Comparison of ENCODE assay signal across 22 cellular contexts in the genomic region with DNA sequence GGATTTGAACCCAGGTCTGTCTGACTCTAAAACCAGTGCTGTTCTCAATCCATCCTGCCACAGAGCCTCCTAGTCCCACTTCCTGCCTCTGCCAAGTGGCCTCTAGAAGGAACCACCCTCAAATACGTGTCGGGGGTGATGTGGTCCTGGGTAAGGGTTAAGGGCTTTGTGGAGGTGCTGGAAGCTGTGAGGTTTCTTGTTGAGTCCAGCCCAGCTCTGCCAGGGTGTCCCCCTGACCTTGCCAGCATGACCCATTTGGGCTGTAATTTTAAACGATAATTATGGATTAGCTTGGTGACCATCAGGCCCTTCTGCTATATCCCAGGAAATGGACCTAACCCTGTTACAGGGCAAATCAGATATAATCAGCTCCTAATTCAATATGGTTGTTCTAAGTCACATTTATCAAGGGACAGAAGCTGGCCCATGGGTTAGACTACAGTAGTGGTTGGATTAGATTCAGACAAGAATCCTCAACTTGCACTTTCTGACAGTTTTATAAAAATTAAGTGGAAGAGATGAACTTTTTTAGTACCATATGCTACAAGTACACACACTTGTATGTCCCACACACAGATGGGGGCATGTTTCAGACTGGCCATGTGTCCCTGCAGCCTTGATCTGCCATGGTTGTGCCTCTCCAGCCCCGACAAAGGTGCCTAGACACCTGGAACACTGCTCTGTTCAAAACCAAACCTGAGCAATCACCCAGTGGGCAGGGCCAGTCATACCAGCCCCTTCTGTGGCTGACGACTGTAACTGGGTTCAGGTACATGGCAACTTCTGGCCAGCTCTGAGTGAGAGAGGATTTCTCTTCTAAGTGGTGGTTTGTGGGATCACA. TPM values are rescaled to one million over a fixed set of nuclear protein-coding genes. Genes with fewer than 3 reads are reported as not detected.
DNase-seq lines count a peak whose midpoint lies in the region; ATAC-seq and TF ChIP-seq lines count a peak whose summit lies in the region.
"Had no signal": no experiment of that assay in that cellular context is flagged by ENCODE, and none has a peak within 500 bp of the region (broad histone marks: within the 10 kb centered on the region; RNA-seq: fewer than 3 reads in every experiment).

No MANE protein-coding gene starts in this region.

- DNase-seq in activated effector memory CD4-positive, alpha-beta T cell treated with anti-CD3 and anti-CD28 coated beads, Interleukin-2, amount 50 U/mL, for 16 hours: peak; percentile 61
- no peak for DNase-seq in activated effector memory CD4-positive, alpha-beta T cell treated with Interleukin-2 at 50 U/mL for 16 hours
- DNase-seq in DND-41: peak; percentile 34
- DNase-seq in SK-N-DZ (ENCODE audit: low spot score): peak; percentile 73
- peak; percentile 30 for DNase-seq in spleen
- DNase-seq in ovary: no peak
- DNase-seq: BE2C; CD8-positive, alpha-beta memory T cell; GF-D8; HCEC 1CT; NCI-H1092; NCI-H1694; NCI-H2107; NCI-H345; NCI-H526 treated with DMSO at 0.1 percent for 48 hours; NK-92 treated with Interleukin-12 subunit alpha and Interleukin-12 subunit beta, amount 100 ng/mL, for 24 hours; PC-3 had no signal

- H3K9me3 ChIP-seq in DND-41 (ENCODE audit: insufficient read depth, low read length, severe bottlenecking) (no peaks in the 10 kb centered on the region), spleen (no peaks in the 10 kb centered on the region), ovary (no peaks in the 10 kb centered on the region)
- H3K9me3 ChIP-seq: BE2C had no signal

- no peak overlapping the region for H2AFZ ChIP-seq in DND-41 (ENCODE audit: low read depth, low read length)

- H3K79me2 ChIP-seq in DND-41 (ENCODE audit: insufficient read depth, low read length): no peaks in the 10 kb centered on the region

- 71 to 81% (median 75%) methylated on average over 4 to 5 of the region's 5 CpGs for WGBS in spleen, 5 donors
- WGBS in ovary, 3 donors: 86 to 91% (median 88%) methylated on average over 5 of the region's 5 CpGs

- no peak overlapping the region; the same call in 1 of the 2 replicates for H3K27ac ChIP-seq in DND-41 (ENCODE audit: low read length)
- no peak overlapping the region for H3K27ac ChIP-seq in spleen
- H3K27ac ChIP-seq in ovary: no peak overlapping the region
- H3K27ac ChIP-seq: HL-60, KMS-11 had no signal

- no peak for TF ChIP-seq CTCF in DND-41 (IDR thresholded peaks at IDR 0.05; ENCODE audit: borderline replicate concordance, extremely low read depth, low read length, poor library complexity, severe bottlenecking)
- no peak for TF ChIP-seq CTCF in spleen (IDR thresholded peaks at IDR 0.05 in 8 of 11, conservative IDR thresholded peaks at IDR 0.05 in 3 of 11)
- TF ChIP-seq CTCF in ovary (IDR thresholded peaks at IDR 0.05): no peak

- H3K4me3 ChIP-seq in DND-41 (ENCODE audit: low read depth in 1 of 2, low read length in 2 of 2) (no peak overlapping the region), spleen (no peak overlapping the region), ovary (no peak overlapping the region)

- H3K4me2 ChIP-seq in DND-41 (ENCODE audit: insufficient read depth, low read length): no peak overlapping the region
- H3K4me2 ChIP-seq: KMS-11 had no signal

- H3K36me3 ChIP-seq in DND-41 (ENCODE audit: insufficient read depth, low read length) (no peaks in the 10 kb centered on the region), spleen (no peaks in the 10 kb centered on the region), ovary (no peaks in the 10 kb centered on the region)
- H3K36me3 ChIP-seq: BE2C had no signal

- ATAC-seq in DND-41 (ENCODE audit: insufficient read depth, low read depth) (no peak), HG02840 (IDR thresholded peaks at IDR 0.05; ENCODE audit: low FRiP score, unreplicated experiment) (no peak)
- ATAC-seq: PC-3 had no signal

- intact Hi-C loops in spleen (cut with DNase I; ENCODE audit: low total_unique reads) (no loop called here), ovary (cut with DNase I) (no loop called here)

- TF ChIP-seq POLR2A in spleen (IDR thresholded peaks at IDR 0.05) (no peak), ovary (IDR thresholded peaks at IDR 0.05) (no peak)

- H3K27me3 ChIP-seq in DND-41 (ENCODE audit: insufficient read depth, low read length, poor library complexity) (no peaks in the 10 kb centered on the region), spleen (replicated peaks in 1 of 7) (no peaks in the 10 kb centered on the region), ovary (no peaks in the 10 kb centered on the region)
- H3K27me3 ChIP-seq: BE2C had no signal

- no peak for TF ChIP-seq EP300 in ovary (IDR thresholded peaks at IDR 0.05)

- no peaks in the 10 kb centered on the region for H4K20me1 ChIP-seq in DND-41 (ENCODE audit: insufficient read depth, low read length)

- no peak overlapping the region for H3K9ac ChIP-seq in DND-41 (ENCODE audit: low read depth, low read length)
- H3K9ac ChIP-seq: KMS-11 had no signal

- H3K4me1 ChIP-seq in DND-41 (ENCODE audit: insufficient read depth, low read length) (peaks cover 14% of the 10 kb centered on the region), spleen (no peaks in the 10 kb centered on the region), ovary (ENCODE audit: insufficient read depth) (peaks cover 22% of the 10 kb centered on the region)

RNA-seq across cellular contexts. Expression of gene SMPD3, which starts 48.0 kb away (rescaled TPM):
- 10.4 and 13.0 TPM in 2 replicates for polyA plus RNA-seq in SK-N-DZ (2014; cell fraction: cytosol; rRNA removed)
- 16.0 and 20.8 TPM in 2 replicates for polyA plus RNA-seq in SK-N-DZ (2014; cell fraction: nucleus; rRNA removed)
- 1 to 10 TPM in 6 of 7 donors, under 1 TPM in 1; 0.66 to 6.5 (median 2.9) TPM for total RNA-seq in spleen
- polyA plus RNA-seq in spleen: 1 to 10 TPM in 2 of 3 donors, under 1 TPM in 1; 0.86 to 1.4 (median 1.3) TPM
- 10 to 100 TPM in 1 of 7 donors, 1 to 10 TPM in 5, under 1 TPM in 1; 0.72 to 31.4 (median 3.3) TPM for total RNA-seq in ovary
- 1 to 10 TPM in 1 of 2 donors, under 1 TPM in 1; 0.40 to 1.6 TPM for polyA plus RNA-seq in ovary
- total RNA-seq: MCF 10A, PC-3 had no signal
- polyA plus RNA-seq: AG04450 had no signal

Comparison
In these comparisons a context has a peak if more than half of its experiments do, and no peak if none do; other contexts are left out.
1. DNase-seq: peak in activated effector memory CD4-positive, alpha-beta T cell treated with anti-CD3 and anti-CD28 coated beads, Interleukin-2, amount 50 U/mL, for 16 hours (single experiment), DND-41 (single experiment), SK-N-DZ (single experiment) and spleen (single experiment); none in activated effector memory CD4-positive, alpha-beta T cell treated with Interleukin-2 at 50 U/mL for 16 hours (single experiment) and ovary (0 of 5).